In genomic region chr1:184633785-184634184, GRCh38 we compare ENCODE assay signal across 15 cellular contexts.
"Had no signal": no experiment of that assay in that cellular context is flagged by ENCODE, and none has a peak within 500 bp of the region (broad histone marks: within the 10 kb centered on the region; RNA-seq: fewer than 3 reads in every experiment).

No MANE protein-coding gene starts in this region.

- H3K4me2 ChIP-seq: smooth muscle cell had no signal

- H3K36me3 ChIP-seq: right atrium auricular region, uterus had no signal

- H3K4me3 ChIP-seq: body of pancreas, right atrium auricular region, smooth muscle cell, uterus had no signal

- H3K27ac ChIP-seq: uterus had no signal

- ATAC-seq: activated CD8-positive, alpha-beta T cell treated with anti-CD3 and anti-CD28 coated beads, Interleukin-2, amount 10 ng/mL, durations not matched to agents 7 days and 5 days; T-helper 17 cell had no signal

- DNase-seq: activated B cell treated with CpG ODN at 0.5 μM for 24 hours; activated CD4-positive, alpha-beta T cell treated with anti-CD3 and anti-CD28 coated beads for 48 hours; activated CD8-positive, alpha-beta T cell treated with anti-CD3 and anti-CD28 coated beads, Interleukin-2, amount 10 ng/mL, durations not matched to agents 7 days and 5 days; activated gamma-delta T cell treated with Interleukin-2 at 50 U/mL for 16 hours; amniotic stem cell; cerebellar nuclear complex; effector CD8-positive, alpha-beta T cell; foreskin fibroblast; nucleus accumbens; posterior cingulate gyrus; T-helper 17 cell; uterus had no signal

- H3K27me3 ChIP-seq: body of pancreas, right atrium auricular region, uterus had no signal

- H3K4me1 ChIP-seq: uterus had no signal

- H3K9me3 ChIP-seq: body of pancreas, uterus had no signal
